Comparison of ENCODE assay signal across 29 cellular contexts in genomic region chrX:4675686-4676300, GRCh38.
"Had no signal": no experiment of that assay in that cellular context is flagged by ENCODE, and none has a peak within 500 bp of the region (broad histone marks: within the 10 kb centered on the region; RNA-seq: fewer than 3 reads in every experiment).

No MANE protein-coding gene starts in this region.

- H3K9me3 ChIP-seq: body of pancreas, colonic mucosa, esophagus squamous epithelium, gastroesophageal sphincter had no signal

- H3K27ac ChIP-seq: body of pancreas, cardiac muscle cell, colonic mucosa, epithelial cell of prostate, esophagus squamous epithelium, gastroesophageal sphincter, WERI-Rb-1 had no signal

- H3K4me1 ChIP-seq: body of pancreas, colonic mucosa, esophagus squamous epithelium, gastroesophageal sphincter had no signal

- H3K4me3 ChIP-seq: body of pancreas, cardiac muscle cell, colonic mucosa, esophagus squamous epithelium, gastroesophageal sphincter had no signal

- H3K27me3 ChIP-seq: body of pancreas, cardiac muscle cell, colonic mucosa, esophagus squamous epithelium, gastroesophageal sphincter had no signal

- DNase-seq: activated B cell treated with CpG ODN at 0.5 μM for 24 hours; activated CD4-positive, alpha-beta T cell treated with anti-CD3 and anti-CD28 coated beads for 48 hours; activated CD4-positive, alpha-beta T cell treated with anti-CD3 and anti-CD28 coated beads, Interleukin-2, amount 50 U/mL, for 1 hour; activated CD4-positive, alpha-beta T cell treated with anti-CD3 and anti-CD28 coated beads, Interleukin-2, amount 50 U/mL, for 48 hours; activated CD8-positive, alpha-beta memory T cell treated with anti-CD3 and anti-CD28 coated beads for 24 hours; activated CD8-positive, alpha-beta T cell treated with anti-CD3 and anti-CD28 coated beads for 36 hours; activated effector memory CD4-positive, alpha-beta T cell treated with Interleukin-2 at 50 U/mL for 16 hours; activated gamma-delta T cell treated with Interleukin-2 at 50 U/mL for 16 hours; activated naive CD4-positive, alpha-beta T cell treated with anti-CD3 and anti-CD28 coated beads, Interleukin-2, amount 50 U/mL, for 16 hours; activated naive CD4-positive, alpha-beta T cell treated with Interleukin-2 at 50 U/mL for 16 hours; activated T-cell treated with anti-CD3 and anti-CD28 coated beads, Interleukin-2, amount 50 U/mL, for 4 hours; amniotic stem cell; anterior cingulate cortex; body of pancreas; central memory CD4-positive, alpha-beta T cell; cerebellar nuclear complex; colonic mucosa; effector CD8-positive, alpha-beta T cell; esophagus squamous epithelium; foreskin melanocyte; T-helper 1 cell; T-helper 17 cell; T1000; WERI-Rb-1 had no signal

- H3K36me3 ChIP-seq: cardiac muscle cell, colonic mucosa, esophagus squamous epithelium, gastroesophageal sphincter, WERI-Rb-1 had no signal

- ATAC-seq: activated CD4-positive, CD25-positive, alpha-beta regulatory T cell treated with anti-CD3 and anti-CD28 coated beads, Interleukin-2, amount 50 U/mL, for 24 hours; activated CD8-positive, alpha-beta T cell treated with anti-CD3 and anti-CD28 coated beads for 36 hours; activated T-cell treated with anti-CD3 and anti-CD28 coated beads, Interleukin-2, amount 50 U/mL, for 4 hours; activated T-helper 17 cell treated with anti-CD3 and anti-CD28 coated beads, Interleukin-2, amount 50 U/mL, for 72 hours; body of pancreas; gastroesophageal sphincter; T-helper 17 cell had no signal
